Comparison of ENCODE assay signal across 8 cellular contexts in genomic region chrX:46572295-46572936, GRCh38. TPM values are rescaled to one million over a fixed set of nuclear protein-coding genes. Genes with fewer than 3 reads are reported as not detected.
DNase-seq lines count a peak whose midpoint lies in the region; ATAC-seq, FAIRE-seq and TF ChIP-seq lines count a peak whose summit lies in the region.

No MANE protein-coding gene starts in this region.

- peak overlapping the region; percentile 86 for H3K4me2 ChIP-seq in MM.1S (ENCODE audit: low read depth, low read length)

- no peak for TF ChIP-seq POLR2A in GM12891 (IDR thresholded peaks at IDR 0.05; ENCODE audit: low read depth, low read length)

- peak; percentile 35 for ATAC-seq in GM21528 (IDR thresholded peaks at IDR 0.05; ENCODE audit: low FRiP score, unreplicated experiment)
- no peak for ATAC-seq in HG02970 (IDR thresholded peaks at IDR 0.05; ENCODE audit: low FRiP score, unreplicated experiment)

- peaks cover 18% of the 10 kb centered on the region for H3F3A ChIP-seq in MM.1S (ENCODE audit: insufficient read depth, low read length)

- H3K27me3 ChIP-seq in MM.1S (replicated peaks; ENCODE audit: insufficient read depth, low read length) = no peaks in the 10 kb centered on the region
- no peaks in the 10 kb centered on the region for H3K27me3 ChIP-seq in small intestine (ENCODE audit: control insufficient read depth in 2 of 2, insufficient read depth in 2 of 2, low read length in 2 of 2)

- peak overlapping the region; percentile 66; the same call in 1 of the 2 replicates for H3K9ac ChIP-seq in MM.1S (ENCODE audit: low read length)

- H3K9me3 ChIP-seq in MM.1S (replicated peaks; ENCODE audit: insufficient read depth, low read length) (no peaks in the 10 kb centered on the region), small intestine (ENCODE audit: control insufficient read depth, low read depth) (no peaks in the 10 kb centered on the region)

- peak overlapping the region; percentile 76 for H2AFZ ChIP-seq in MM.1S (ENCODE audit: low read length)

- H3K4me1 ChIP-seq in MM.1S (ENCODE audit: low read length) (peaks cover 12% of the 10 kb centered on the region), small intestine (ENCODE audit: control insufficient read depth in 2 of 2, insufficient read depth in 1 of 2, low read depth in 1 of 2, low read length in 1 of 2) (no peaks in the 10 kb centered on the region)

- DNase-seq in GM12891 (ENCODE audit: insufficient read length, low spot score) (no peak), MM.1S (peak; percentile 60), NCI-H1930 (lab: John Stamatoyannopoulos, UW) (no peak), small intestine (no peak), cerebellar nuclear complex (lab: John Stamatoyannopoulos, UW) (no peak)
- DNase-seq in central memory CD4-positive, alpha-beta T cell = peak; percentile 33

- H3K4me3 ChIP-seq in MM.1S (ENCODE audit: low read length) (peak overlapping the region; percentile 69), small intestine (ENCODE audit: low read depth in 1 of 2, low read length in 2 of 2) (no peak overlapping the region)

- peak; percentile 39 for TF ChIP-seq CTCF in MM.1S (IDR thresholded peaks at IDR 0.05; ENCODE audit: low read length)

- FAIRE-seq in GM12891 (lab: Jason Lieb, UNC) = peak; percentile 75
- no peak for FAIRE-seq in small intestine (lab: Jason Lieb, UNC)

- no peaks in the 10 kb centered on the region for H3K9me2 ChIP-seq in MM.1S (replicated peaks; ENCODE audit: insufficient read depth, low read length)

- H3K36me3 ChIP-seq in MM.1S (replicated peaks; ENCODE audit: insufficient read depth, low read length) (no peaks in the 10 kb centered on the region), small intestine (ENCODE audit: control insufficient read depth in 2 of 2, insufficient read depth in 2 of 2, low read length in 2 of 2) (no peaks in the 10 kb centered on the region)

- H3K79me2 ChIP-seq in MM.1S (ENCODE audit: low read length) = peaks cover 11% of the 10 kb centered on the region; the same call in 1 of the 2 replicates

- 47 to 68% (median 51%) methylated on average over 5 of the region's 5 CpGs for WGBS in small intestine, 3 donors

- no peaks in the 10 kb centered on the region for H4K20me1 ChIP-seq in MM.1S (ENCODE audit: insufficient read depth, low read length)

- H3K27ac ChIP-seq in MM.1S (ENCODE audit: low read length) (peak overlapping the region; percentile 88), small intestine (ENCODE audit: low read depth in 1 of 2, low read length in 1 of 2) (no peak overlapping the region)

TF ChIP-seq in GM12891, 5 proteins besides CTCF, POLR2A, EP300 and RAD21:
- TF ChIP-seq POU2F2 (IDR thresholded peaks at IDR 0.05; ENCODE audit: low read depth, low read length) (no peak), TAF1 (IDR thresholded peaks at IDR 0.05; ENCODE audit: low read depth, low read length) (no peak), PAX5 (IDR thresholded peaks at IDR 0.05; ENCODE audit: insufficient read depth, low read length, severe bottlenecking) (no peak), SPI1 (IDR thresholded peaks at IDR 0.05; ENCODE audit: low read depth, low read length) (peak; percentile 86), POLR2AphosphoS5 (IDR thresholded peaks at IDR 0.05; ENCODE audit: low read depth, low read length) (no peak)

RNA-seq across cellular contexts. Expression of gene CHST7, which starts 1.1 kb away (rescaled TPM):
- polyA plus RNA-seq in GM12891 (2012; ENCODE audit: low read depth, missing spikeins) = 5.2 TPM
- polyA plus RNA-seq in small intestine = 1 to 10 TPM in 1 of 3 donors, under 1 TPM in 1, not detected in 1; 0.54 to 3.8 TPM

RNA-seq across cellular contexts. Expression of gene ZNF674, which starts 27.2 kb away (rescaled TPM):
- 1.2 TPM for polyA plus RNA-seq in GM12891 (2012; ENCODE audit: low read depth, missing spikeins)
- polyA plus RNA-seq in small intestine = 1 to 10 TPM in 2 of 3 donors, under 1 TPM in 1; 0.89 to 1.5 (median 1.1) TPM

Comparison
In these comparisons a context has a peak if more than half of its experiments do, and no peak if none do; other contexts are left out.
1. DNase-seq: peak in MM.1S (single experiment) and central memory CD4-positive, alpha-beta T cell (single experiment); none in GM12891 (single experiment), NCI-H1930 (0 of 2), small intestine (single experiment) and cerebellar nuclear complex (0 of 2).